ENCODE assay signal across 8 cellular contexts in the genomic region with DNA sequence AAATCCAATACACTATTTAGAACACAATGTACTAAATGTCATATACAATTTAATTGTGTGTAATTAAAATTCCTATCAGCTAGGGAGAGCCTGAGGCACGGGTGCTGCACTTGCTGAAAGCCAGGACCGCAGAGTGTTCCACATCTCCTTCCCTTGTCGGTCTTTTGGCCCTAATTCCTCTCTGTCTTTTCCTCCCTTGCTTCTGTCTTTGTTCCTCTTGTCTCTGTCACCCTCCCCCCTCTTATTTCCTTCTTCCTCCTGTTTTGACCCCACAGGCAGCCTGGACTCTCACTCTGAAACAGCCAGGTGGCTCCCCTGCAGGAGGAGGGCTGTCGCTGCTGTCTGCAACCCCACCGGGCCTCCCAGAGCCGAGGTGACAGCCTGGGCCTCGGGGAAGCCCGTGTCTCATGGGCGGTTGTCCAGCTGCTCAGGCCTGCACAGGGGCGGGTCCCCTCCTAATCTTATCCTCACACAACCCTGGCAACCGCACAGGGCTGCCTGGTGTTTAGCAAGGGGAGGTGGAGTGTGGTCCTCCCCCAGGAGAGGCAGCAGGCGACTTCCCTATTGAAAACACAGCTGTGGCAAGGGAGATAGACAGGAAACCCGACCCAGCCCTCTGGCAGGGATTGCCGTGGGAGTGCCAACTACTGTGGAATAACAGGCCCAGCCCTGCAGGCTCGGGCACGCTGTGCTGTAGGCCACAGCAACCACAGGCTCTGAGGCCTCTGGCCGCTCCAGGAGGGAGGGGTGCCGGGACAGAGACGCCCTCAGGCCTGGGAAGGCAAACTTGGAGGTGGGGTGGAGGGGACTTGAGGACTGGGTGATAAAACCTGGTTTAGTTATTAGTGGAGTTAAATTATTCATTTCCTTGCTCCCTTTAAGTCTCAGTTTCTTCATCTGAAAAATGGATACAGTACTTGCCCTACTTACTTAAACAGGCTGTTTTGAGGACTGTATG.
DNase-seq lines count a peak whose midpoint lies in the region; ATAC-seq and TF ChIP-seq lines count a peak whose summit lies in the region.

No MANE protein-coding gene starts in this region.

- peak overlapping the region; percentile 14 for H3K27ac Mint-ChIP-seq in activated T-helper 2 cell treated with anti-CD3 and anti-CD28 coated beads, Interferon-gamma antibody, Interleukin-2, Interleukin-4, amounts not matched to agents 10 μg/mL and 5 μg/mL and 100 μg/mL, durations not matched to agents 14 hours and 24 hours and 36 hours

- peaks cover 46% of the 10 kb centered on the region for H3K4me1 Mint-ChIP-seq in activated T-helper 2 cell treated with anti-CD3 and anti-CD28 coated beads, Interferon-gamma antibody, Interleukin-2, Interleukin-4, amounts not matched to agents 10 μg/mL and 5 μg/mL and 100 μg/mL, durations not matched to agents 14 hours and 24 hours and 36 hours (ENCODE audit: low read depth)

- DNase-seq in Daoy (ENCODE audit: low read depth) = peak; percentile 91
- DNase-seq in NCI-H460 (ENCODE audit: extremely low read depth, low read depth) = peak; percentile 59
- no peak for DNase-seq in activated T-helper 2 cell treated with anti-CD3 and anti-CD28 coated beads, Interferon-gamma antibody, Interleukin-2, Interleukin-4, amounts not matched to agents 10 μg/mL and 5 μg/mL and 100 μg/mL, durations not matched to agents 14 hours and 24 hours and 36 hours (ENCODE audit: low spot score)
- peak; percentile 39 to 84 (median 70) for DNase-seq in head of caudate nucleus
- peak; percentile 43 for DNase-seq in omental fat pad (ENCODE audit: low spot score)
- no peak for DNase-seq in activated CD4-positive, CD25-positive, alpha-beta regulatory T cell (lab: John Stamatoyannopoulos, UW)

- TF ChIP-seq CTCF in omental fat pad (IDR thresholded peaks at IDR 0.05) = no peak

- no peaks in the 10 kb centered on the region for H3K9me3 Mint-ChIP-seq in activated T-helper 2 cell treated with anti-CD3 and anti-CD28 coated beads, Interferon-gamma antibody, Interleukin-2, Interleukin-4, amounts not matched to agents 10 μg/mL and 5 μg/mL and 100 μg/mL, durations not matched to agents 14 hours and 24 hours and 36 hours

- ATAC-seq in GM19452 (IDR thresholded peaks at IDR 0.05; ENCODE audit: unreplicated experiment) (peak; percentile 94), HG03442 (IDR thresholded peaks at IDR 0.05; ENCODE audit: unreplicated experiment) (peak; percentile 89), omental fat pad (ENCODE audit: low FRiP score) (peak; percentile 69)

- no peak overlapping the region for H3K4me3 Mint-ChIP-seq in activated T-helper 2 cell treated with anti-CD3 and anti-CD28 coated beads, Interferon-gamma antibody, Interleukin-2, Interleukin-4, amounts not matched to agents 10 μg/mL and 5 μg/mL and 100 μg/mL, durations not matched to agents 14 hours and 24 hours and 36 hours (ENCODE audit: low read depth)

- H3K36me3 Mint-ChIP-seq in activated T-helper 2 cell treated with anti-CD3 and anti-CD28 coated beads, Interferon-gamma antibody, Interleukin-2, Interleukin-4, amounts not matched to agents 10 μg/mL and 5 μg/mL and 100 μg/mL, durations not matched to agents 14 hours and 24 hours and 36 hours (ENCODE audit: low read depth) = no peaks in the 10 kb centered on the region

- intact Hi-C loops in activated T-helper 2 cell treated with anti-CD3 and anti-CD28 coated beads, Interferon-gamma antibody, Interleukin-2, Interleukin-4, amounts not matched to agents 10 μg/mL and 5 μg/mL and 100 μg/mL, durations not matched to agents 14 hours and 24 hours and 36 hours (cut with micrococcal nuclease) = no loop called here
- intact Hi-C loops in head of caudate nucleus (cut with DNase I) = no loop called here

- H3K27me3 Mint-ChIP-seq in activated T-helper 2 cell treated with anti-CD3 and anti-CD28 coated beads, Interferon-gamma antibody, Interleukin-2, Interleukin-4, amounts not matched to agents 10 μg/mL and 5 μg/mL and 100 μg/mL, durations not matched to agents 14 hours and 24 hours and 36 hours (ENCODE audit: low read depth) = no peaks in the 10 kb centered on the region

Comparison
In these comparisons a context has a peak if more than half of its experiments do, and no peak if none do; other contexts are left out.
1. DNase-seq: peak in Daoy (single experiment), NCI-H460 (single experiment), head of caudate nucleus (42 of 42) and omental fat pad (single experiment); none in activated T-helper 2 cell treated with anti-CD3 and anti-CD28 coated beads, Interferon-gamma antibody, Interleukin-2, Interleukin-4, amounts not matched to agents 10 μg/mL and 5 μg/mL and 100 μg/mL, durations not matched to agents 14 hours and 24 hours and 36 hours (single experiment) and activated CD4-positive, CD25-positive, alpha-beta regulatory T cell (0 of 4).
2. Peak in every context shown above with its lines, with median percentiles within 50 percentile points of each other: ATAC-seq.